Comparison of ENCODE assay signal across 8 cellular contexts in the genomic region with DNA sequence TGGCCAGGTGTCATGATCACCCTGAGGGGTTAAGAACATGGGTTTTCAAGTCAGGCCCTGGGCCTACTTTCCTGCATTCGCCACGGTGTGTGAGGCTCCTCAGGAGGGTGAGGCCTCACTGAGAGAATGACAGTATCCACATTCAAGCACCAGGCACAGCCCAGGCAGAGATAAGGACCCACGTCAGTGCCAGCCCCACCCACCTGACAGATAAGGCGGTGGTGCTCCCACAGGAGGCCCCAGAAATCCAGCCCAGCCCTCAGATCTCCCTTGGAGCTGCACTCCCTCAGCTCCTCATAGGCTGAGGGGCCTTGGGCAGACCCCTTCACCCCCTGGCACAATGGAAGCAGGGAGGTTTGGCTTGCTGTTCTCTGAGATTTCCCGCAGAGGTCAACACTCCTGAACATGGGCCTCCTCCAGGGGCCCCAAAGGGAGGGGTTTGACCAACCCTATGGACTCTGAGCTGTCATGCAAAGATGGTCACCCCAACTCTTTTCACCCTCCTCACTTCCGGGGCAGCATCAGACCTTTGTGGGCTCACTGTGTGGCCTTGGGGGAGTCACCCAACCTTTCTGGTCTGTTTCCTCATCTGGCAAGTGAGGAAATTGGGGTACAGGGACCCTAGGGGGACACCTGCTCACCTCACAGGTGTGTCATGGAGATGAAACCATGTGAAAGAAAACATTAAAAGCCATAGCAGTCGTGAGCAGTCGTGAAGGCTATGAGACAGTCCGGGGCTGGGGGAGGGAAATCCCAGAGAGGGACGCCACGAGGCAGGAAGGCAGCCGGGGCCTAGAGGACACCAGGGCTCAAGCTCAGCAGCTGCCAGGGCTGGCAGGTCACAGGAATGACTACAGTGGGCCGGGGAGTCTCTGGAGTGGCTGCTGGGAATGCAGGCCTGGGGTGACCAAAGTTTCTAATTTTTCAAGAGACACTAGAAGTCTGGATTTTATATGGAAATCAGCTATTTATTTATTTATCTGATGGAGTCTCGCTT. TPM values are rescaled to one million over a fixed set of nuclear protein-coding genes. Genes with fewer than 3 reads are reported as not detected.
DNase-seq lines count a peak whose midpoint lies in the region; ATAC-seq, FAIRE-seq and TF ChIP-seq lines count a peak whose summit lies in the region.
"Had no signal": no experiment of that assay in that cellular context is flagged by ENCODE, and none has a peak within 500 bp of the region (broad histone marks: within the 10 kb centered on the region; RNA-seq: fewer than 3 reads in every experiment).

No MANE protein-coding gene starts in this region.

- H3K27me3 ChIP-seq in IMR-90 (ENCODE audit: control insufficient read depth, insufficient read depth, low read length) (peaks cover 11% of the 10 kb centered on the region; the same call in 1 of the 2 replicates), stomach (no peaks in the 10 kb centered on the region)

- H3K14ac ChIP-seq in IMR-90 (replicated peaks; ENCODE audit: low read depth, low read length): no peak overlapping the region

- POLR2A ChIA-PET in IMR-90 (lab: Charles Lee; ENCODE audit: unreplicated experiment): no interaction called here

- peak; percentile 32; the same call in 1 of the 2 replicates for ATAC-seq in IMR-90 (ENCODE audit: low read depth)
- ATAC-seq in GM19452 (IDR thresholded peaks at IDR 0.05; ENCODE audit: unreplicated experiment): no peak
- ATAC-seq in HG03097 (IDR thresholded peaks at IDR 0.05; ENCODE audit: low FRiP score, unreplicated experiment): no peak

- H3K56ac ChIP-seq in IMR-90 (ENCODE audit: extremely low read depth, insufficient read depth, low read length): no peak overlapping the region

- no peaks in the 10 kb centered on the region; the same call in 1 of the 2 replicates for H3K9me1 ChIP-seq in IMR-90 (ENCODE audit: insufficient read depth, low read length)

- H3K4me2 ChIP-seq in IMR-90 (ENCODE audit: low read depth, low read length): no peak overlapping the region

- no peak overlapping the region for H2AK9ac ChIP-seq in IMR-90 (replicated peaks; ENCODE audit: low read depth, low read length, poor library complexity)

- H3K18ac ChIP-seq in IMR-90 (ENCODE audit: low read depth, low read length): no peak overlapping the region

- no peak overlapping the region for H3K4ac ChIP-seq in IMR-90 (ENCODE audit: low read depth, low read length)

- no peak overlapping the region for H2BK15ac ChIP-seq in IMR-90 (ENCODE audit: low read depth, low read length)

- CTCF ChIA-PET in IMR-90 (lab: Yijun Ruan, JAX): interaction anchor here (0.6 kb wide), 1 partner anchor 21 kb away, joined by 8 read pairs; no protein-coding TSS in a partner anchor

- no peak overlapping the region for H4K8ac ChIP-seq in IMR-90 (ENCODE audit: low read depth in 2 of 2, low read length in 2 of 2)

- TF ChIP-seq EP300 in stomach (IDR thresholded peaks at IDR 0.05): no peak

- no peak overlapping the region for H2BK5ac ChIP-seq in IMR-90 (ENCODE audit: low read depth, low read length, poor library complexity, severe bottlenecking)

- TF ChIP-seq CTCF in IMR-90 (conservative IDR thresholded peaks at IDR 0.05; ENCODE audit: low read depth, low read length): no peak
- no peak for TF ChIP-seq CTCF in kidney (IDR thresholded peaks at IDR 0.05; ENCODE audit: borderline replicate concordance, extremely low read depth, insufficient read depth)
- TF ChIP-seq CTCF in stomach (IDR thresholded peaks at IDR 0.05): no peak

- no peak overlapping the region for H2BK20ac ChIP-seq in IMR-90 (ENCODE audit: low read depth, low read length)

- H3K36me3 ChIP-seq in IMR-90 (ENCODE audit: control insufficient read depth, insufficient read depth, low read length) (no peaks in the 10 kb centered on the region), kidney (ENCODE audit: control insufficient read depth in 1 of 2, insufficient read depth in 2 of 2, low read length in 2 of 2) (no peaks in the 10 kb centered on the region), stomach (no peaks in the 10 kb centered on the region)

- H4K5ac ChIP-seq in IMR-90 (ENCODE audit: low read depth, low read length): no peak overlapping the region

- H3K27ac ChIP-seq in IMR-90 (ENCODE audit: insufficient read depth, low read length) (no peak overlapping the region), kidney (ENCODE audit: low read depth in 2 of 2, low read length in 2 of 2) (peak overlapping the region; percentile 51 to 63), stomach (peak overlapping the region; percentile 86 to 92 (median 91))

- no peaks in the 10 kb centered on the region for H3K4me1 ChIP-seq in IMR-90 (ENCODE audit: control insufficient read depth, insufficient read depth, low read length)
- H3K4me1 ChIP-seq in kidney (ENCODE audit: control insufficient read depth in 1 of 2, insufficient read depth in 1 of 2, low read depth in 1 of 2, low read length in 2 of 2): peaks cover 24 to 38% of the 10 kb centered on the region in 2 donors
- H3K4me1 ChIP-seq in stomach: peaks cover 37 to 85% (median 64%) of the 10 kb centered on the region in 4 donors

- peak overlapping the region; percentile 19 for H2AFZ ChIP-seq in IMR-90 (replicated peaks; ENCODE audit: low read length, poor library complexity)

- DNase-seq in IMR-90: peak; percentile 14
- peak; percentile 96 for DNase-seq in amniotic epithelial cell (ENCODE audit: low read depth)
- peak; percentile 40 for DNase-seq in kidney
- peak; percentile 95 for DNase-seq in stomach
- DNase-seq in stimulated activated CD4-positive, alpha-beta T cell treated with anti-CD3 and anti-CD28 coated beads, Interleukin-1b, Interleukin-23, amount 100 ng/mL, for 48 hours: no peak
- DNase-seq: cerebellar nuclear complex had no signal

- H3K23ac ChIP-seq in IMR-90 (ENCODE audit: low read depth, low read length): no peak overlapping the region

- no peak for FAIRE-seq in kidney (lab: Jason Lieb, UNC)

- no peak overlapping the region for H2BK120ac ChIP-seq in IMR-90 (ENCODE audit: low read depth, low read length)

- BruUV-seq in IMR-90 (replicated peaks; lab: Mats Ljungman, UMichigan): no TSS peak

- no peak overlapping the region for H3K9ac ChIP-seq in IMR-90 (ENCODE audit: low read depth, low read length)
- peak overlapping the region; percentile 26 to 41 for H3K9ac ChIP-seq in kidney (ENCODE audit: low read length in 2 of 2)

- dilution Hi-C loops in IMR-90 (cut with HindIII; ENCODE audit: low sequenced_read_pairs, unreplicated experiment): no loop called here

- H3K9me3 ChIP-seq in IMR-90 (ENCODE audit: control insufficient read depth, insufficient read depth, low read length): no peaks in the 10 kb centered on the region
- H3K9me3 ChIP-seq in kidney (ENCODE audit: control insufficient read depth in 1 of 2, low read length in 2 of 2): no peaks in the 10 kb centered on the region
- no peaks in the 10 kb centered on the region for H3K9me3 ChIP-seq in stomach

- WGBS in IMR-90 (ENCODE audit: extremely low coverage in 2 of 2, insufficient read length in 1 of 2), 2 experiments: 45% methylated on average over 8 of the region's 14 CpGs; no CpG with 5 or more reads in 1 of the 2 experiments
- WGBS in stomach, 5 donors: 30 to 47% (median 43%) methylated on average over 13 to 14 of the region's 14 CpGs

- in situ Hi-C loops in IMR-90 (cut with MboI; ENCODE audit: low sequenced_read_pairs): no loop called here

- intact Hi-C loops in IMR-90 (cut with micrococcal nuclease): no loop called here
- intact Hi-C loops in kidney (cut with DNase I): no loop called here
- intact Hi-C loops in stomach (cut with DNase I; ENCODE audit: low total_unique reads): no loop called here

- H3K79me1 ChIP-seq in IMR-90 (ENCODE audit: low read depth in 1 of 2, low read length in 2 of 2): no peaks in the 10 kb centered on the region

- TF ChIP-seq POLR2A in IMR-90 (IDR thresholded peaks at IDR 0.05; ENCODE audit: low read depth, low read length) (no peak), stomach (IDR thresholded peaks at IDR 0.05) (peak in 2 of 4 donors; percentile 74 to 80)

- no peak overlapping the region for H2AK5ac ChIP-seq in IMR-90 (ENCODE audit: low read depth, low read length)

- no peaks in the 10 kb centered on the region; the same call in 1 of the 2 replicates for H4K20me1 ChIP-seq in IMR-90 (ENCODE audit: insufficient read depth, low read length)

- no peak for TF ChIP-seq RAD21 in IMR-90 (IDR thresholded peaks at IDR 0.05; ENCODE audit: low read length)

- H3K4me3 ChIP-seq in IMR-90 (ENCODE audit: insufficient read depth, low read depth, low read length) (no peak overlapping the region), kidney (ENCODE audit: low read length in 2 of 2) (no peak overlapping the region), stomach (no peak overlapping the region)

- H4K91ac ChIP-seq in IMR-90 (ENCODE audit: insufficient read depth, low read depth, low read length): no peak overlapping the region

TF ChIP-seq in IMR-90, 13 proteins besides CTCF, POLR2A, EP300 and RAD21 (continues in another document):
- TF ChIP-seq NFE2L2 (IDR thresholded peaks at IDR 0.05; ENCODE audit: low read depth, low read length): no peak
- no peak for TF ChIP-seq CEBPB (IDR thresholded peaks at IDR 0.05; ENCODE audit: low read depth, low read length)
- no peak for TF ChIP-seq SMC3 (IDR thresholded peaks at IDR 0.05; ENCODE audit: low read depth, low read length)
- TF ChIP-seq BHLHE40 (IDR thresholded peaks at IDR 0.05; ENCODE audit: low read depth, low read length): no peak
- no peak for TF ChIP-seq RCOR1 (IDR thresholded peaks at IDR 0.05; ENCODE audit: insufficient replicate concordance, low read length)
- TF ChIP-seq RFX5 (IDR thresholded peaks at IDR 0.05; ENCODE audit: low read depth, low read length): no peak

RNA-seq across cellular contexts. Expression of a gene that starts 15.4 kb away (rescaled TPM):
- total RNA-seq in IMR-90 (2012; rRNA removed): not detected in 2 replicates
- polyA plus RNA-seq in IMR-90 (2012; rRNA removed): 0.05 TPM in 1 of 2 replicates, not detected in the other
- polyA plus RNA-seq in IMR-90 (2012; cell fraction: cytosol; rRNA removed): 0.04 TPM in 1 of 2 replicates, not detected in the other
- polyA plus RNA-seq in IMR-90 (2012; cell fraction: nucleus; rRNA removed; ENCODE audit: low replicate concordance): not detected in 2 replicates
- 64.4 TPM for total RNA-seq in kidney
- 83.8 TPM for polyA plus RNA-seq in kidney (ENCODE audit: insufficient read depth, low read depth, low replicate concordance)
- 100 to 1,000 TPM in 2 of 5 donors, 10 to 100 TPM in 3; 27.4 to 190 (median 59.1) TPM for total RNA-seq in stomach
- polyA plus RNA-seq in stomach: 10 to 100 TPM; 39.0 to 46.6 (median 43.7) TPM

RNA-seq across cellular contexts. Expression of a gene that starts 24.0 kb away (rescaled TPM):
- 73.7 and 77.8 TPM in 2 replicates for total RNA-seq in IMR-90 (2012; rRNA removed)
- polyA plus RNA-seq in IMR-90 (2012; rRNA removed): 46.8 and 46.9 TPM in 2 replicates
- 25.7 and 37.1 TPM in 2 replicates for polyA plus RNA-seq in IMR-90 (2012; cell fraction: cytosol; rRNA removed)
- polyA plus RNA-seq in IMR-90 (2012; cell fraction: nucleus; rRNA removed; ENCODE audit: low replicate concordance): 8.1 and 26.0 TPM in 2 replicates
- 61.5 TPM for total RNA-seq in kidney
- 53.9 TPM for polyA plus RNA-seq in kidney (ENCODE audit: insufficient read depth, low read depth, low replicate concordance)
- 10 to 100 TPM; 15.6 to 61.6 (median 46.7) TPM for total RNA-seq in stomach
- polyA plus RNA-seq in stomach: 10 to 100 TPM; 24.0 to 46.6 (median 39.8) TPM

Comparison
In these comparisons a context has a peak if more than half of its experiments do, and no peak if none do; other contexts are left out.
1. RNA of a gene that starts 15.4 kb away (total RNA-seq): 64.4 TPM in kidney (single experiment) and 27.4 to 190 TPM in stomach; not detected in IMR-90; every median in the first group is over 10 times any median in the second.